In the genomic region with DNA sequence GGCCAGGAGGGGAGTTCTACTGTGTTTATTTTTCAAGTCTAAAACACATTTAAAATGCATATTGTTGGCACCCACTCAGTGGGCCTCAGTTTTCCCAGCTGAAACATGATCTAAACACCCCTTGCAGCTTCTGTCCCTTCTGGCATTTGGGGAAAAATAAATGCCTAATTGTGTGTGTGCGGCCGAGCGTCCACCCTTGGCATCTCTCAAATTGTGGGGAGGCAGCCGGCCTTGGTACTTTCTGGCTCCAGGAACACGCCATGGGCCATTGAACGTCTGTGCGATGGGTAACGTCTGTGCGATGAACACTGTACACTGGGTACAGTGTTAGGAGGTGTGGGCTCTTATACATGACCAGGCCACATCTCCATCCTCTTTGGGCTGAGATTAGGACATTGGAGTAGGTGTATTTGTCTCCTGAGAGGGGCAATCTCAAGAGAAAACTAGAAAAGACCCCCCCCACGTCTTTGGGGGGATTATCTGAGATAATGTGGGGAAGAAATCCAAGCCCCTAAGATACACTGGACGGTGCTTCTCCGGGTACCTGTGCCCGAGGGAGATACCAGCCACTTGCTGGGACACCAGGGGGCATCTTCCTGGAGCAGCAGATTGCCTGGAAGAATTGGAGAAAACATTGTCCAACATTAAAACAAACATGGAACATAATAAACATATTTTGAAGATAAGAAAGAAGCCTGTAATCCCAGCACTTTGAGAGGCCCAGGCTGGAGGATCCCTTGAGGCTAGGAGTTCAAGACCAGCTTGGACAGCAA, we compare ENCODE assay signal across 1 cellular context.
TF ChIP-seq lines count a peak whose summit lies in the region.

No MANE protein-coding gene starts in this region.

TF ChIP-seq in IMR-90, 13 proteins besides CTCF, POLR2A, EP300 and RAD21:
- TF ChIP-seq, protein P1, sequence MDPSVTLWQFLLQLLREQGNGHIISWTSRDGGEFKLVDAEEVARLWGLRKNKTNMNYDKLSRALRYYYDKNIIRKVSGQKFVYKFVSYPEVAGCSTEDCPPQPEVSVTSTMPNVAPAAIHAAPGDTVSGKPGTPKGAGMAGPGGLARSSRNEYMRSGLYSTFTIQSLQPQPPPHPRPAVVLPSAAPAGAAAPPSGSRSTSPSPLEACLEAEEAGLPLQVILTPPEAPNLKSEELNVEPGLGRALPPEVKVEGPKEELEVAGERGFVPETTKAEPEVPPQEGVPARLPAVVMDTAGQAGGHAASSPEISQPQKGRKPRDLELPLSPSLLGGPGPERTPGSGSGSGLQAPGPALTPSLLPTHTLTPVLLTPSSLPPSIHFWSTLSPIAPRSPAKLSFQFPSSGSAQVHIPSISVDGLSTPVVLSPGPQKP (IDR thresholded peaks at IDR 0.05; ENCODE audit: borderline replicate concordance, low read depth, low read length) = no peak
- TF ChIP-seq RCOR1 (IDR thresholded peaks at IDR 0.05; ENCODE audit: insufficient replicate concordance, low read length) = no peak
- no peak for TF ChIP-seq MAFK (IDR thresholded peaks at IDR 0.05; ENCODE audit: low read depth, low read length)
- TF ChIP-seq NFE2L2 (IDR thresholded peaks at IDR 0.05; ENCODE audit: low read depth, low read length) = no peak
- TF ChIP-seq MAZ (IDR thresholded peaks at IDR 0.05; ENCODE audit: borderline replicate concordance, low read depth, low read length) = no peak
- TF ChIP-seq BHLHE40 (IDR thresholded peaks at IDR 0.05; ENCODE audit: low read depth, low read length) = no peak
- TF ChIP-seq SMC3 (IDR thresholded peaks at IDR 0.05; ENCODE audit: low read depth, low read length) = no peak
- TF ChIP-seq RFX5 (IDR thresholded peaks at IDR 0.05; ENCODE audit: low read depth, low read length) = no peak
- no peak for TF ChIP-seq CEBPB (IDR thresholded peaks at IDR 0.05; ENCODE audit: low read depth, low read length)
- TF ChIP-seq, protein P2, sequence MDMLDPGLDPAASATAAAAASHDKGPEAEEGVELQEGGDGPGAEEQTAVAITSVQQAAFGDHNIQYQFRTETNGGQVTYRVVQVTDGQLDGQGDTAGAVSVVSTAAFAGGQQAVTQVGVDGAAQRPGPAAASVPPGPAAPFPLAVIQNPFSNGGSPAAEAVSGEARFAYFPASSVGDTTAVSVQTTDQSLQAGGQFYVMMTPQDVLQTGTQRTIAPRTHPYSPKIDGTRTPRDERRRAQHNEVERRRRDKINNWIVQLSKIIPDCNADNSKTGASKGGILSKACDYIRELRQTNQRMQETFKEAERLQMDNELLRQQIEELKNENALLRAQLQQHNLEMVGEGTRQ (IDR thresholded peaks at IDR 0.05; ENCODE audit: low read depth, low read length) = no peak
- TF ChIP-seq FOS (IDR thresholded peaks at IDR 0.05; ENCODE audit: low read depth, low read length) = no peak
- TF ChIP-seq MXI1 (IDR thresholded peaks at IDR 0.05; ENCODE audit: borderline replicate concordance, low read depth, low read length) = no peak
